ENCODE assay signal across 8 cellular contexts in genomic region chr9:91424403-91425176, GRCh38. TPM values are rescaled to one million over a fixed set of nuclear protein-coding genes. Genes with fewer than 3 reads are reported as not detected.
DNase-seq lines count a peak whose midpoint lies in the region; ATAC-seq and TF ChIP-seq lines count a peak whose summit lies in the region.

No MANE protein-coding gene starts in this region.

- no peaks in the 10 kb centered on the region for H3K9me3 ChIP-seq in PC-3 (ENCODE audit: low read length)

- CTCF ChIA-PET in PC-3 (lab: Charles Lee) = interaction anchor here (0.6 to 0.7 kb wide), 3 partner anchors 9 to 173 kb away, joined by 3 read pairs; no protein-coding TSS in a partner anchor

- no peaks in the 10 kb centered on the region for H3K9me2 ChIP-seq in PC-3 (replicated peaks; ENCODE audit: low read length)

- H3K9ac ChIP-seq in PC-3 (ENCODE audit: low read length) = peak overlapping the region; percentile 89

- H3K4me1 ChIP-seq in PC-3 (ENCODE audit: insufficient read depth, low read length) = peaks cover 28% of the 10 kb centered on the region

- no peaks in the 10 kb centered on the region for H3K9me3 Mint-ChIP-seq in naive thymus-derived CD8-positive, alpha-beta T cell
- no peaks in the 10 kb centered on the region for H3K9me3 Mint-ChIP-seq in stimulated activated naive CD8-positive, alpha-beta T cell treated with anti-CD3 and anti-CD28 coated beads, Interleukin-15, Interleukin-2, amounts not matched to agents 100 ng/mL and 50 ng/mL, for 24 hours

- peaks cover 22% of the 10 kb centered on the region for H4K20me1 ChIP-seq in PC-3 (ENCODE audit: low read length)

- H3K79me2 ChIP-seq in PC-3 (ENCODE audit: low read length) = peaks cover 37% of the 10 kb centered on the region

- H2AFZ ChIP-seq in PC-3 (ENCODE audit: low read length) = peak overlapping the region; percentile 81

- peak overlapping the region; percentile 51 to 91 (median 84) for H3K27ac Mint-ChIP-seq in naive thymus-derived CD8-positive, alpha-beta T cell
- H3K27ac Mint-ChIP-seq in stimulated activated naive CD8-positive, alpha-beta T cell treated with anti-CD3 and anti-CD28 coated beads, Interleukin-15, Interleukin-2, amounts not matched to agents 100 ng/mL and 50 ng/mL, for 24 hours = peak overlapping the region; percentile 98

- H3K36me3 Mint-ChIP-seq in naive thymus-derived CD8-positive, alpha-beta T cell = no peaks in the 10 kb centered on the region
- peaks cover 24% of the 10 kb centered on the region for H3K36me3 Mint-ChIP-seq in stimulated activated naive CD8-positive, alpha-beta T cell treated with anti-CD3 and anti-CD28 coated beads, Interleukin-15, Interleukin-2, amounts not matched to agents 100 ng/mL and 50 ng/mL, for 24 hours (ENCODE audit: low read depth)

- peak overlapping the region; percentile 84 to 96 (median 88) for H3K4me3 Mint-ChIP-seq in naive thymus-derived CD8-positive, alpha-beta T cell
- peak overlapping the region; percentile 90 for H3K4me3 Mint-ChIP-seq in stimulated activated naive CD8-positive, alpha-beta T cell treated with anti-CD3 and anti-CD28 coated beads, Interleukin-15, Interleukin-2, amounts not matched to agents 100 ng/mL and 50 ng/mL, for 24 hours

- TSS peak; percentile 51 for BruUV-seq in PC-3 (replicated peaks; lab: Mats Ljungman, UMichigan)

- peak overlapping the region; percentile 91 for H3K4me2 ChIP-seq in PC-3 (ENCODE audit: low read length)

- H3F3A ChIP-seq in PC-3 (ENCODE audit: low read length, unreplicated experiment) = no peaks in the 10 kb centered on the region

- intact Hi-C loops in PC-3 (cut with micrococcal nuclease) = loop anchor here (2.0 to 5.0 kb wide), 5 partner anchors 62 to 432 kb away; partner anchors contain the start of gene AUH

- POLR2A ChIA-PET in PC-3 (lab: Charles Lee; ENCODE audit: unreplicated experiment) = interaction anchor here (0.6 to 1.6 kb wide), 5 partner anchors 64 to 709 kb away, joined by 3 to 13 read pairs (median 4); no protein-coding TSS in a partner anchor
- POLR2A ChIA-PET in naive thymus-derived CD8-positive, alpha-beta T cell (lab: Charles Lee) = interaction anchor here (0.5 to 2.5 kb wide), 6 partner anchors 60 to 510 kb away, joined by 3 to 9 read pairs (median 5); partner anchors contain the start of gene AUH

- DNase-seq in GM10266 (ENCODE audit: extremely low spot score) = peak; percentile 54
- DNase-seq in PC-3 = peak; percentile 56
- DNase-seq in activated effector memory CD4-positive, alpha-beta T cell treated with Interleukin-2 at 50 U/mL for 16 hours = peak; percentile 23
- DNase-seq in fibroblast of pulmonary artery (ENCODE audit: low read depth) = peak; percentile 91
- DNase-seq in naive thymus-derived CD8-positive, alpha-beta T cell = peak; percentile 16 to 79 (median 46)

- H3K4me3 ChIP-seq in PC-3 (ENCODE audit: low read length) = peak overlapping the region; percentile 70
- peak overlapping the region; percentile 70 for H3K4me3 ChIP-seq in fibroblast of pulmonary artery (replicated peaks; ENCODE audit: low read depth, low read length)

- ATAC-seq in HG02938 (IDR thresholded peaks at IDR 0.05; ENCODE audit: unreplicated experiment) = peak; percentile 10
- peak; percentile 12 for ATAC-seq in PC-3
- peak; percentile 31 to 47 for ATAC-seq in naive thymus-derived CD8-positive, alpha-beta T cell
- ATAC-seq in GM18870 (IDR thresholded peaks at IDR 0.05; ENCODE audit: unreplicated experiment) = no peak

- no peak for TF ChIP-seq CTCF in GM10266 (IDR thresholded peaks at IDR 0.05; ENCODE audit: control insufficient read depth, insufficient read depth, low read depth, missing control alignments)
- no peak for TF ChIP-seq CTCF in PC-3 (conservative IDR thresholded peaks at IDR 0.05; ENCODE audit: low read depth, low read length)
- TF ChIP-seq CTCF in fibroblast of pulmonary artery (IDR thresholded peaks at IDR 0.05; ENCODE audit: low read length, missing control alignments) = peak; percentile 5

- no peaks in the 10 kb centered on the region for H3K36me3 ChIP-seq in PC-3 (ENCODE audit: low read depth, low read length)

- H3K27me3 Mint-ChIP-seq in naive thymus-derived CD8-positive, alpha-beta T cell = peaks cover 14 to 23% (median 22%) of the 10 kb centered on the region in 5 donors
- H3K27me3 Mint-ChIP-seq in stimulated activated naive CD8-positive, alpha-beta T cell treated with anti-CD3 and anti-CD28 coated beads, Interleukin-15, Interleukin-2, amounts not matched to agents 100 ng/mL and 50 ng/mL, for 24 hours = peaks cover 4% of the 10 kb centered on the region

- H3K27me3 ChIP-seq in PC-3 (ENCODE audit: low read length) = no peaks in the 10 kb centered on the region

- peak overlapping the region; percentile 60 for H3K27ac ChIP-seq in PC-3 (ENCODE audit: low read length)

- H3K4me1 Mint-ChIP-seq in naive thymus-derived CD8-positive, alpha-beta T cell = peaks cover 17 to 47% (median 44%) of the 10 kb centered on the region in 4 donors
- H3K4me1 Mint-ChIP-seq in stimulated activated naive CD8-positive, alpha-beta T cell treated with anti-CD3 and anti-CD28 coated beads, Interleukin-15, Interleukin-2, amounts not matched to agents 100 ng/mL and 50 ng/mL, for 24 hours (ENCODE audit: low read depth) = peaks cover 64% of the 10 kb centered on the region

RNA-seq across cellular contexts. Expression of gene NFIL3, which starts 1.0 kb away (rescaled TPM):
- total RNA-seq in PC-3 (2014; rRNA removed) = 5.4 and 7.5 TPM in 2 replicates
- 1 to 10 TPM; 3.3 to 4.1 TPM for total RNA-seq in naive thymus-derived CD8-positive, alpha-beta T cell
- polyA plus RNA-seq in naive thymus-derived CD8-positive, alpha-beta T cell = 1 to 10 TPM in 2 of 3 donors, not detected in 1; 1.3 to 4.9 TPM

Comparison
In these comparisons a context has a peak if more than half of its experiments do, and no peak if none do; other contexts are left out.
1. DNase-seq: peak in every context shown above with its lines; median percentile 91 in fibroblast of pulmonary artery; 56 in PC-3; 54 in GM10266; 46 in naive thymus-derived CD8-positive, alpha-beta T cell; 23 in activated effector memory CD4-positive, alpha-beta T cell treated with Interleukin-2 at 50 U/mL for 16 hours.